ENCODE assay signal across 8 cellular contexts in the genomic region with DNA sequence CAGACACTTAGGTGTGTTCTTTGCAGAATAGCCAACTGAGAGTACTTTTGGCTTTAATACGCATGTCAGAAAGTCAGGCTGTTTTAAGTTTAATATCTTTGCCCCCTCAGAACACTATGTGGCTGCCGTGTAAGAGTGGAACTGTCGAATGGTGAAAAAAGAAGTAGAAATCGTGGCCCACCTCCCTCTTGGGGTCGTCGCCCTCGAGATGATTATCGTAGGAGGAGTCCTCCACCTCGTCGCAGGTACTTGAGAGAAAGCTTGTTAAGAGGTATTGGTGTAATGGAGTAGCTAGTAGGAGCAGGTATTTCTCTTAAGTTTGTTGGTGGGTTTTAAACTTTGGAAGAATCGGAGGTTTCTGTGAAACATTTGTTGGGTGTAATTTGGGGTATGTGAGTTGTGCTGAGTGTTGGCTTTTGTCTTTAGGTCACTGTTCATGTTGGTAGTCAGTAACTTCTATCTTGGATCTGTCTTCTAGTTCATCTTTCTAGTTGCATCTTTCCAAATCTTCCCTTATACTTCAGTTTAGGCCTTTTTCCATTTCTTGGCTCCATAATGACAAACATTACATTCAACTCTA. TPM values are rescaled to one million over a fixed set of nuclear protein-coding genes. Genes with fewer than 3 reads are reported as not detected.
DNase-seq lines count a peak whose midpoint lies in the region; ATAC-seq and TF ChIP-seq lines count a peak whose summit lies in the region.

No MANE protein-coding gene starts in this region.

- no peak overlapping the region for H3K9ac ChIP-seq in KMS-11

- no peak for ATAC-seq in natural killer cell treated with Interleukin-12 subunit alpha and Interleukin-12 subunit beta and Interleukin-15 and Interleukin-18, amount 100 ng/mL, for 72 hours
- no peak for ATAC-seq in GM21619 (IDR thresholded peaks at IDR 0.05; ENCODE audit: unreplicated experiment)

- H3K27me3 ChIP-seq in KMS-11 (ENCODE audit: insufficient read depth, low read depth): no peaks in the 10 kb centered on the region

- no peaks in the 10 kb centered on the region for H3K9me3 Mint-ChIP-seq in natural killer cell treated with Interleukin-12 subunit alpha and Interleukin-12 subunit beta and Interleukin-15 and Interleukin-18, amount 100 ng/mL, for 72 hours

- H3K27ac Mint-ChIP-seq in natural killer cell treated with Interleukin-12 subunit alpha and Interleukin-12 subunit beta and Interleukin-15 and Interleukin-18, amount 100 ng/mL, for 72 hours: peak overlapping the region; percentile 97 to 98

- peaks cover 63% of the 10 kb centered on the region for H3K4me1 ChIP-seq in KMS-11 (ENCODE audit: low read depth, poor library complexity, severe bottlenecking)

- H3K4me1 Mint-ChIP-seq in natural killer cell treated with Interleukin-12 subunit alpha and Interleukin-12 subunit beta and Interleukin-15 and Interleukin-18, amount 100 ng/mL, for 72 hours (ENCODE audit: low read depth in 2 of 2): peaks cover 50 to 78% of the 10 kb centered on the region in 2 donors

- peak overlapping the region; percentile 45; the same call in 1 of the 2 replicates for H3K4me2 ChIP-seq in KMS-11

- H3K4me3 ChIP-seq in AG09309 (ENCODE audit: control insufficient read depth, low read depth, low read length): peak overlapping the region; percentile 77
- H3K4me3 ChIP-seq in KMS-11 (IDR thresholded peaks at IDR 0.05; ENCODE audit: insufficient read depth, low read depth, low read length): no peak overlapping the region
- H3K4me3 ChIP-seq in coronary artery: peak overlapping the region; percentile 84

- DNase-seq in AG09309 (ENCODE audit: low read depth) (no peak), coronary artery (ENCODE audit: low spot score) (peak; percentile 62), D341Med (ENCODE audit: low spot score) (no peak), NCI-H774 (lab: John Stamatoyannopoulos, UW) (no peak), amniotic stem cell (lab: John Stamatoyannopoulos, UW) (no peak)
- DNase-seq in natural killer cell treated with Interleukin-12 subunit alpha and Interleukin-12 subunit beta and Interleukin-15 and Interleukin-18, amount 100 ng/mL, for 72 hours (ENCODE audit: low spot score): no peak

- TF ChIP-seq CTCF in AG09309 (IDR thresholded peaks at IDR 0.05; ENCODE audit: control insufficient read depth, insufficient read depth, low read depth, low read length, missing control alignments) (no peak), KMS-11 (conservative IDR thresholded peaks at IDR 0.05; ENCODE audit: low read depth, low read length) (no peak), coronary artery (IDR thresholded peaks at IDR 0.05) (no peak)

- peak overlapping the region; percentile 93 for H3K4me3 Mint-ChIP-seq in natural killer cell treated with Interleukin-12 subunit alpha and Interleukin-12 subunit beta and Interleukin-15 and Interleukin-18, amount 100 ng/mL, for 72 hours

- peaks cover 67% of the 10 kb centered on the region; the same call in 1 of the 2 replicates for H3K36me3 ChIP-seq in KMS-11 (ENCODE audit: insufficient read depth)

- peaks cover 96% of the 10 kb centered on the region for H3K79me2 ChIP-seq in KMS-11 (ENCODE audit: insufficient read depth, low read depth)

- H3K27ac ChIP-seq in KMS-11 (no peak overlapping the region), coronary artery (peak overlapping the region in 1 of 2 donors; percentile 98)

- no peak overlapping the region for H2AFZ ChIP-seq in KMS-11 (ENCODE audit: low read depth)

- H3K27me3 Mint-ChIP-seq in natural killer cell treated with Interleukin-12 subunit alpha and Interleukin-12 subunit beta and Interleukin-15 and Interleukin-18, amount 100 ng/mL, for 72 hours: no peaks in the 10 kb centered on the region

- H3K36me3 Mint-ChIP-seq in natural killer cell treated with Interleukin-12 subunit alpha and Interleukin-12 subunit beta and Interleukin-15 and Interleukin-18, amount 100 ng/mL, for 72 hours: peaks cover 79% of the 10 kb centered on the region

- peaks cover 52% of the 10 kb centered on the region for H4K20me1 ChIP-seq in KMS-11 (ENCODE audit: insufficient read depth)

RNA-seq across cellular contexts. Expression of gene SRSF3, which starts 4.7 kb away (rescaled TPM):
- 100 to 1,000 TPM; 455 to 498 TPM for total RNA-seq in natural killer cell treated with Interleukin-12 subunit alpha and Interleukin-12 subunit beta and Interleukin-15 and Interleukin-18, amount 100 ng/mL, for 72 hours

RNA-seq across cellular contexts. Expression of gene STK38, which starts 51.5 kb away (rescaled TPM):
- total RNA-seq in natural killer cell treated with Interleukin-12 subunit alpha and Interleukin-12 subunit beta and Interleukin-15 and Interleukin-18, amount 100 ng/mL, for 72 hours: 10 to 100 TPM; 26.4 to 32.5 TPM
